Comparison of ENCODE assay signal across 14 cellular contexts in genomic region chr1:41365320-41365633, GRCh38. TPM values are rescaled to one million over a fixed set of nuclear protein-coding genes. Genes with fewer than 3 reads are reported as not detected.
DNase-seq lines count a peak whose midpoint lies in the region; TF ChIP-seq lines count a peak whose summit lies in the region.
"Had no signal": no experiment of that assay in that cellular context is flagged by ENCODE, and none has a peak within 500 bp of the region (broad histone marks: within the 10 kb centered on the region; RNA-seq: fewer than 3 reads in every experiment).

No MANE protein-coding gene starts in this region.

- DNase-seq in breast epithelium (ENCODE audit: low spot score in 2 of 2) (no peak), neural progenitor cell (ENCODE audit: low spot score) (no peak), adrenal gland (no peak), HEK293T (ENCODE audit: extremely low spot score) (no peak), erythroblast (lab: John Stamatoyannopoulos, UW) (no peak), hippocampal formation (lab: John Stamatoyannopoulos, UW) (no peak)
- DNase-seq: activated CD4-positive, CD25-positive, alpha-beta regulatory T cell treated with anti-CD3 and anti-CD28 coated beads, Interleukin-2, amount 50 U/mL, for 72 hours; NCI-H774; stimulated activated CD4-positive, alpha-beta T cell treated with anti-CD3 and anti-CD28 coated beads, Interleukin-4, amount 100 ng/mL, for 24 hours; stimulated activated naive CD4-positive, alpha-beta T cell treated with Interleukin-2 at 50 U/mL for 16 hours had no signal

- no peaks in the 10 kb centered on the region for H3K9me2 ChIP-seq in DOHH2 (replicated peaks; ENCODE audit: control insufficient read depth, low read length)

- H3K27me3 ChIP-seq in BLaER1 (peaks cover 24% of the 10 kb centered on the region), DOHH2 (ENCODE audit: control insufficient read depth, low read length) (peaks cover 24% of the 10 kb centered on the region), breast epithelium (peaks cover 0 to 5% of the 10 kb centered on the region in 2 donors), neural progenitor cell (peaks cover 68% of the 10 kb centered on the region), adrenal gland (no peaks in the 10 kb centered on the region)

- H3K4me2 ChIP-seq in BLaER1 (peak overlapping the region; percentile 97), DOHH2 (ENCODE audit: low read length) (peak overlapping the region; percentile 91; the same call in 1 of the 2 replicates), neural progenitor cell (peak overlapping the region; percentile 100)

- peaks cover 40% of the 10 kb centered on the region for H3K4me1 Mint-ChIP-seq in neural progenitor cell

- H3K9ac ChIP-seq in BLaER1 (peak overlapping the region; percentile 73; the same call in 1 of the 2 replicates), neural progenitor cell (no peak overlapping the region)

- H3K9me3 Mint-ChIP-seq in neural progenitor cell: no peaks in the 10 kb centered on the region

- H2AFZ ChIP-seq in neural progenitor cell (replicated peaks): no peak overlapping the region

- H3K36me3 Mint-ChIP-seq in neural progenitor cell: no peaks in the 10 kb centered on the region

- peaks cover 39% of the 10 kb centered on the region for H3K27me3 Mint-ChIP-seq in neural progenitor cell (ENCODE audit: insufficient read depth, low read depth)

- no peak overlapping the region for H3K27ac Mint-ChIP-seq in neural progenitor cell

- TF ChIP-seq POLR2A in breast epithelium (IDR thresholded peaks at IDR 0.05) (no peak), adrenal gland (IDR thresholded peaks at IDR 0.05) (no peak), erythroblast (IDR thresholded peaks at IDR 0.05; ENCODE audit: low read length) (no peak)

- H4K20me1 ChIP-seq in BLaER1 (peaks cover 14% of the 10 kb centered on the region; the same call in 1 of the 2 replicates), DOHH2 (ENCODE audit: control insufficient read depth, insufficient read depth, low read depth, low read length) (no peaks in the 10 kb centered on the region), neural progenitor cell (ENCODE audit: low read depth) (peaks cover 21% of the 10 kb centered on the region)

- H3K36me3 ChIP-seq in BLaER1 (peaks cover 9% of the 10 kb centered on the region; the same call in 1 of the 2 replicates), DOHH2 (ENCODE audit: control insufficient read depth, low read length) (no peaks in the 10 kb centered on the region), breast epithelium (no peaks in the 10 kb centered on the region), neural progenitor cell (no peaks in the 10 kb centered on the region), adrenal gland (replicated peaks in 1 of 2) (no peaks in the 10 kb centered on the region)

- CTCF ChIA-PET in HEK293T (lab: Yijun Ruan, JAX): no interaction called here

- H3K4me1 ChIP-seq in BLaER1 (peaks cover 85% of the 10 kb centered on the region), DOHH2 (ENCODE audit: control insufficient read depth, low read length) (peaks cover 44% of the 10 kb centered on the region), breast epithelium (peaks cover 10 to 12% of the 10 kb centered on the region in 2 donors), neural progenitor cell (peaks cover 36% of the 10 kb centered on the region), adrenal gland (replicated peaks in 1 of 2) (peaks cover 21 to 24% of the 10 kb centered on the region in 2 donors)

- H3K79me2 ChIP-seq in DOHH2 (ENCODE audit: control insufficient read depth, low read length) (no peaks in the 10 kb centered on the region), neural progenitor cell (ENCODE audit: low read depth) (no peaks in the 10 kb centered on the region)

- H3F3A ChIP-seq in DOHH2 (ENCODE audit: control insufficient read depth, insufficient read depth) (peaks cover 2% of the 10 kb centered on the region; the same call in 1 of the 2 replicates), neural progenitor cell (ENCODE audit: low read depth) (peaks cover 22% of the 10 kb centered on the region)

- intact Hi-C loops in breast epithelium (cut with DNase I; ENCODE audit: low total_unique reads): no loop called here
- intact Hi-C loops in adrenal gland (cut with DNase I): no loop called here

- H3K4me3 Mint-ChIP-seq in neural progenitor cell: peak overlapping the region; percentile 44

- POLR2A ChIA-PET in HEK293T (lab: Yijun Ruan, JAX): no interaction called here

- TF ChIP-seq CTCF in DOHH2 (IDR thresholded peaks at IDR 0.05; ENCODE audit: low read depth, low read length, poor library complexity, severe bottlenecking): no peak
- no peak for TF ChIP-seq CTCF in breast epithelium (IDR thresholded peaks at IDR 0.05)
- TF ChIP-seq CTCF in neural progenitor cell (IDR thresholded peaks at IDR 0.05): no peak
- no peak for TF ChIP-seq CTCF in adrenal gland (IDR thresholded peaks at IDR 0.05)

- H3K27ac ChIP-seq in BLaER1 (peak overlapping the region; percentile 86), DOHH2 (ENCODE audit: low read depth, low read length) (0 out of 2 replicates have a peak overlapping the region, but pooled peaks have one; percentile 36), breast epithelium (peak overlapping the region; percentile 83 to 92), neural progenitor cell (no peak overlapping the region), adrenal gland (no peak overlapping the region)
- H3K27ac ChIP-seq: SJSA1 had no signal

- H3K4me3 ChIP-seq in BLaER1: no peak overlapping the region
- peak overlapping the region; percentile 78; the same call in 1 of the 2 replicates for H3K4me3 ChIP-seq in DOHH2 (ENCODE audit: low read length)
- no peak overlapping the region for H3K4me3 ChIP-seq in breast epithelium
- H3K4me3 ChIP-seq in neural progenitor cell: no peak overlapping the region
- H3K4me3 ChIP-seq in adrenal gland: no peak overlapping the region
- H3K4me3 ChIP-seq: SJSA1 had no signal

- no peaks in the 10 kb centered on the region for H3K9me3 ChIP-seq in BLaER1
- H3K9me3 ChIP-seq in DOHH2 (ENCODE audit: control insufficient read depth, insufficient read depth, low read length): no peaks in the 10 kb centered on the region
- no peaks in the 10 kb centered on the region for H3K9me3 ChIP-seq in breast epithelium
- H3K9me3 ChIP-seq in neural progenitor cell (ENCODE audit: low read depth): no peaks in the 10 kb centered on the region
- H3K9me3 ChIP-seq in adrenal gland (replicated peaks in 1 of 3): no peaks in the 10 kb centered on the region

TF ChIP-seq in HEK293T, 16 proteins besides CTCF, POLR2A, EP300 and RAD21:
- TF ChIP-seq HDGF (IDR thresholded peaks at IDR 0.05; ENCODE audit: borderline replicate concordance) (no peak), BHLHE40 (IDR thresholded peaks at IDR 0.05; ENCODE audit: borderline replicate concordance) (no peak), L3MBTL2 (conservative IDR thresholded peaks at IDR 0.05) (no peak), ZNF384 (IDR thresholded peaks at IDR 0.05) (no peak), SP1 (IDR thresholded peaks at IDR 0.05) (no peak), ARNT (IDR thresholded peaks at IDR 0.05) (no peak), FOXM1 (IDR thresholded peaks at IDR 0.05; ENCODE audit: borderline replicate concordance) (no peak), FOXA1 (IDR thresholded peaks at IDR 0.05) (no peak), LEF1 (IDR thresholded peaks at IDR 0.05; ENCODE audit: borderline replicate concordance) (no peak), ELF4 (IDR thresholded peaks at IDR 0.05) (no peak), NFRKB (IDR thresholded peaks at IDR 0.05) (no peak), CTBP1 (IDR thresholded peaks at IDR 0.05; ENCODE audit: borderline replicate concordance) (no peak), TARDBP (IDR thresholded peaks at IDR 0.05) (no peak), FOXK2 (IDR thresholded peaks at IDR 0.05) (no peak)
- TF ChIP-seq, protein P1, sequence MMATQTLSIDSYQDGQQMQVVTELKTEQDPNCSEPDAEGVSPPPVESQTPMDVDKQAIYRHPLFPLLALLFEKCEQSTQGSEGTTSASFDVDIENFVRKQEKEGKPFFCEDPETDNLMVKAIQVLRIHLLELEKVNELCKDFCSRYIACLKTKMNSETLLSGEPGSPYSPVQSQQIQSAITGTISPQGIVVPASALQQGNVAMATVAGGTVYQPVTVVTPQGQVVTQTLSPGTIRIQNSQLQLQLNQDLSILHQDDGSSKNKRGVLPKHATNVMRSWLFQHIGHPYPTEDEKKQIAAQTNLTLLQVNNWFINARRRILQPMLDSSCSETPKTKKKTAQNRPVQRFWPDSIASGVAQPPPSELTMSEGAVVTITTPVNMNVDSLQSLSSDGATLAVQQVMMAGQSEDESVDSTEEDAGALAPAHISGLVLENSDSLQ (IDR thresholded peaks at IDR 0.05): no peak

RNA-seq across cellular contexts. Expression of gene FOXO6, which starts 4.0 kb away (rescaled TPM):
- total RNA-seq in breast epithelium (1 to 10 TPM in 1 of 3 donors, under 1 TPM in 1, not detected in 1; 0.98 to 1.3 TPM), neural progenitor cell (ENCODE audit: low replicate concordance) (2.1 TPM in 1 of 2 replicates, not detected in the other), adrenal gland (1 to 10 TPM in 5 of 8 donors, under 1 TPM in 2, not detected in 1; 0.22 to 3.9 (median 1.2) TPM)
- polyA plus RNA-seq in adrenal gland: 1 to 10 TPM in 2 of 3 donors, under 1 TPM in 1; 0.51 to 7.0 (median 2.8) TPM
- polyA plus RNA-seq: HepG2 had no signal

Comparison
In these comparisons a context has a peak if more than half of its experiments do, and no peak if none do; other contexts are left out.
1. H3K27ac ChIP-seq: peak in BLaER1 (single experiment), DOHH2 (single experiment) and breast epithelium (2 of 2); none in neural progenitor cell (single experiment) and adrenal gland (0 of 5).
2. Peak in every context shown above with its lines, with median percentiles within 50 percentile points of each other: H3K4me2 ChIP-seq.